Comparison of ENCODE assay signal across 12 cellular contexts in the genomic region with DNA sequence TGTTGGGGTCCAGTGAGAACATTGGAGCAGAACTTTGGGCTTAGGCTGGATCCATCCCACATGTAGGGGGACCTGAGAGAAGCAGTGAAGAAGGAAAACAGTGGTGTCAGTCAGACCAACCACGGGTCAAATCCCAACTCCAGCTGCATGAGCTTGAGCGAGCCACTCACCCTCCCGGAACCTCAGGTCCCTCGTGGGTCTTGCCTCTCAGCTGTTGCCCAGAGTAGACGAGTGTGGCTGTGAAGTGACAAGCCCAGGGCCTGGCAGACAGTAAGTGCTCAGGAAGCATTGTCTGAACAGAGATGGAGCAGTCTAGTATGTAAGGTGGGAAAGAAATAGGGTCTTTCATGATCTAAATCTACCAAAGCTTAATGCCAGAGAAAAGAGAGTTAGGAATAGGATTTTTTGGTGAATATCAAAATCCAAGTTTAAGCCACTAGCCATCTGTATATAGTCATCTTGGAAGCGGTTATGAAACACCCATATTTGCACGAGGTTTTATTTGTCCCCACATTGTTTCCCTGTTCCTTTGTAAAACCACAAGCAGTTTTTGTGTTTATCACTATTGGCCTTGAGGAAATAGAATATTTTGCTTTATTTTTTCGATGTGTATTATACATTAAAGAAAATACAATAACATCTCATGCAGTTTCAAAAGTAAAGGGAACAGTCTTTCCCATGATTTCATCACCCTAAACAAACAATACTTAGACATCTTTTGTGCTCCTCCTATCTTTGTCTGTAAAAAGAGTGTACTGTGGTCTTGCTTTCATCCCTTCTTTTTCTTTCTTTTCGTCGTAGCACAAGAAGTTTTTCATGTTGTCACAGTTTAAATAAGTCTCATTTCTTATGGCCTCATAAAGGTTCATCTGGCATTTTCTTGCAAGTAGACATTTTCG.
DNase-seq lines count a peak whose midpoint lies in the region; ATAC-seq, FAIRE-seq and TF ChIP-seq lines count a peak whose summit lies in the region.
"Had no signal": no experiment of that assay in that cellular context is flagged by ENCODE, and none has a peak within 500 bp of the region (broad histone marks: within the 10 kb centered on the region; RNA-seq: fewer than 3 reads in every experiment).

No MANE protein-coding gene starts in this region.

- H3K9me2 ChIP-seq in PC-9 (ENCODE audit: insufficient read depth) = no peaks in the 10 kb centered on the region

- no TSS peak for BruUV-seq in PC-9 (replicated peaks; lab: Mats Ljungman, UMichigan)

- H3K79me2 ChIP-seq in PC-9 (ENCODE audit: low read depth) = no peaks in the 10 kb centered on the region

- no peak overlapping the region for H3K4me2 ChIP-seq in PC-9

- H3K36me3 ChIP-seq in PC-9 (ENCODE audit: low read depth) = no peaks in the 10 kb centered on the region
- peaks cover 0 to 5% of the 10 kb centered on the region in 2 donors for H3K36me3 ChIP-seq in prostate gland
- H3K36me3 ChIP-seq in small intestine (ENCODE audit: control insufficient read depth in 2 of 2, insufficient read depth in 2 of 2, low read length in 2 of 2) = peaks cover 0 to 2% of the 10 kb centered on the region in 2 donors

- no peak for ATAC-seq in HG02623 (IDR thresholded peaks at IDR 0.05; ENCODE audit: unreplicated experiment)

- no peak overlapping the region for H3K4me3 ChIP-seq in PC-9
- H3K4me3 ChIP-seq in prostate gland = no peak overlapping the region
- H3K4me3 ChIP-seq in small intestine (ENCODE audit: low read depth in 1 of 2, low read length in 2 of 2) = no peak overlapping the region
- H3K4me3 ChIP-seq: stomach had no signal

- peaks cover 87% of the 10 kb centered on the region for H3K36me3 Mint-ChIP-seq in dendritic cell treated with granulocyte-macrophage colony-stimulating factor and Interleukin-4, amounts not matched to agents 40 ng/mL and 50 ng/mL, for 4 days (ENCODE audit: low read depth)

- peak; percentile 5 for DNase-seq in G401 (ENCODE audit: low spot score)
- no peak for DNase-seq in PC-9
- DNase-seq in prostate gland (ENCODE audit: low spot score) = no peak
- no peak for DNase-seq in small intestine
- no peak for DNase-seq in SHP77 treated with DMSO at 0.1 percent for 48 hours (lab: John Stamatoyannopoulos, UW)
- no peak for DNase-seq in activated gamma-delta T cell (lab: John Stamatoyannopoulos, UW)
- DNase-seq: Karpas-422, stomach, T1000 had no signal

- H3K9me3 Mint-ChIP-seq in dendritic cell treated with granulocyte-macrophage colony-stimulating factor and Interleukin-4, amounts not matched to agents 40 ng/mL and 50 ng/mL, for 4 days = no peaks in the 10 kb centered on the region
- H3K9me3 Mint-ChIP-seq: neural crest cell had no signal

- WGBS in prostate gland = 48% methylated on average over 11 of the region's 11 CpGs
- 73 to 84% (median 79%) methylated on average over 11 of the region's 11 CpGs for WGBS in small intestine, 3 donors

- 0 out of 2 replicates have a peak, but pooled peaks cover 11% of the 10 kb centered on the region for H3K4me1 ChIP-seq in PC-9 (replicated peaks; ENCODE audit: insufficient read depth)
- H3K4me1 ChIP-seq in prostate gland (replicated peaks) = no peaks in the 10 kb centered on the region
- no peaks in the 10 kb centered on the region for H3K4me1 ChIP-seq in small intestine (ENCODE audit: control insufficient read depth in 2 of 2, insufficient read depth in 1 of 2, low read depth in 1 of 2, low read length in 1 of 2)
- H3K4me1 ChIP-seq: stomach had no signal

- no peak for TF ChIP-seq POLR2A in prostate gland (IDR thresholded peaks at IDR 0.05)

- POLR2A ChIA-PET in PC-9 (lab: Charles Lee; ENCODE audit: unreplicated experiment) = no interaction called here

- H2AFZ ChIP-seq in PC-9 = no peak overlapping the region

- CTCF ChIA-PET in PC-9 (lab: Charles Lee) = interaction anchor here (0.5 kb wide), 1 partner anchor 78 kb away, joined by 9 read pairs; no protein-coding TSS in a partner anchor

- H3K27ac ChIP-seq in PC-9 (0 out of 2 replicates have a peak overlapping the region, but pooled peaks have one; percentile 3), prostate gland (peak overlapping the region; percentile 12 to 29), small intestine (ENCODE audit: low read depth in 1 of 2, low read length in 1 of 2) (no peak overlapping the region)
- H3K27ac ChIP-seq: stomach had no signal

- intact Hi-C loops in PC-9 (cut with micrococcal nuclease; ENCODE audit: unreplicated experiment) (loop anchor here (10.0 kb wide), 1 partner anchor 198 kb away; the partner anchor contains the start of gene SOCS1), prostate gland (cut with DNase I) (no loop called here)
- intact Hi-C loops in dendritic cell treated with granulocyte-macrophage colony-stimulating factor and Interleukin-4, amounts not matched to agents 40 ng/mL and 50 ng/mL, for 4 days (cut with micrococcal nuclease) = no loop called here

- FAIRE-seq in small intestine (lab: Jason Lieb, UNC) = no peak

- H4K20me1 ChIP-seq in PC-9 (ENCODE audit: insufficient read depth) = no peaks in the 10 kb centered on the region

- no peaks in the 10 kb centered on the region for H3F3A ChIP-seq in PC-9 (ENCODE audit: insufficient read depth, low read depth)

- peak overlapping the region; percentile 56 for H3K27ac Mint-ChIP-seq in dendritic cell treated with granulocyte-macrophage colony-stimulating factor and Interleukin-4, amounts not matched to agents 40 ng/mL and 50 ng/mL, for 4 days

- peaks cover 50% of the 10 kb centered on the region for H3K4me1 Mint-ChIP-seq in dendritic cell treated with granulocyte-macrophage colony-stimulating factor and Interleukin-4, amounts not matched to agents 40 ng/mL and 50 ng/mL, for 4 days (ENCODE audit: low read depth)

- no peaks in the 10 kb centered on the region for H3K27me3 ChIP-seq in PC-9 (ENCODE audit: insufficient read depth, low read depth)
- no peaks in the 10 kb centered on the region for H3K27me3 ChIP-seq in prostate gland (replicated peaks; ENCODE audit: insufficient read depth)
- no peaks in the 10 kb centered on the region for H3K27me3 ChIP-seq in small intestine (ENCODE audit: control insufficient read depth in 2 of 2, insufficient read depth in 2 of 2, low read length in 2 of 2)
- H3K27me3 ChIP-seq: stomach had no signal

- peaks cover 11% of the 10 kb centered on the region for H3K27me3 Mint-ChIP-seq in dendritic cell treated with granulocyte-macrophage colony-stimulating factor and Interleukin-4, amounts not matched to agents 40 ng/mL and 50 ng/mL, for 4 days

- in situ Hi-C loops in G401 (cut with HindIII; ENCODE audit: low sequenced_read_pairs) = no loop called here

- no peak overlapping the region for H3K4me3 Mint-ChIP-seq in dendritic cell treated with granulocyte-macrophage colony-stimulating factor and Interleukin-4, amounts not matched to agents 40 ng/mL and 50 ng/mL, for 4 days
- H3K4me3 Mint-ChIP-seq: neural crest cell had no signal

- TF ChIP-seq CTCF in PC-9 (conservative IDR thresholded peaks at IDR 0.05) (no peak), prostate gland (IDR thresholded peaks at IDR 0.05) (no peak)

- H3K9me3 ChIP-seq in PC-9 (ENCODE audit: insufficient read depth, low read depth) = no peaks in the 10 kb centered on the region
- H3K9me3 ChIP-seq in prostate gland = no peaks in the 10 kb centered on the region
- H3K9me3 ChIP-seq in small intestine (ENCODE audit: control insufficient read depth, low read depth) = no peaks in the 10 kb centered on the region
- H3K9me3 ChIP-seq: stomach had no signal

Comparison
In these comparisons a context has a peak if more than half of its experiments do, and no peak if none do; other contexts are left out.
1. H3K27ac ChIP-seq: peak in PC-9 (single experiment) and prostate gland (2 of 2); none in small intestine (0 of 2).